Comparison of ENCODE assay signal across 15 cellular contexts in genomic region chr22:26713823-26714449, GRCh38. TPM values are rescaled to one million over a fixed set of nuclear protein-coding genes. Genes with fewer than 3 reads are reported as not detected.
DNase-seq lines count a peak whose midpoint lies in the region; ATAC-seq and TF ChIP-seq lines count a peak whose summit lies in the region.
"Had no signal": no experiment of that assay in that cellular context is flagged by ENCODE, and none has a peak within 500 bp of the region (broad histone marks: within the 10 kb centered on the region; RNA-seq: fewer than 3 reads in every experiment).

No MANE protein-coding gene starts in this region.

- no peak overlapping the region for H3K27ac ChIP-seq in right lobe of liver

- TF ChIP-seq POLR2A in right lobe of liver (IDR thresholded peaks at IDR 0.05) = no peak

- H3K9me3 ChIP-seq in right lobe of liver = no peaks in the 10 kb centered on the region

- 76% methylated on average over 8 of the region's 12 CpGs for WGBS in right lobe of liver (ENCODE audit: insufficient coverage, low coverage, low lambda C conversion rate, missing lambda C conversion rate)

- H3K4me1 ChIP-seq in right lobe of liver = no peaks in the 10 kb centered on the region

- CTCF ChIA-PET in AG04449 (lab: Yijun Ruan, JAX) = interaction anchor here (1.1 to 3.4 kb wide), 5 partner anchors 10 to 43 kb away, joined by 3 to 12 read pairs (median 5); no protein-coding TSS in a partner anchor

- no peak for ATAC-seq in central memory CD8-positive, alpha-beta T cell (replicated peaks; ENCODE audit: extremely low read depth, poor library complexity, severe bottlenecking)
- ATAC-seq in right lobe of liver = peak; percentile 40 to 72 (median 47)
- no peak for ATAC-seq in HG02884 (IDR thresholded peaks at IDR 0.05; ENCODE audit: unreplicated experiment)

- H3K4me1 Mint-ChIP-seq in HFFc6 (ENCODE audit: low read depth) = peaks cover 83% of the 10 kb centered on the region
- peaks cover 43% of the 10 kb centered on the region for H3K4me1 Mint-ChIP-seq in central memory CD8-positive, alpha-beta T cell

- H3K27ac Mint-ChIP-seq in HFFc6 = peak overlapping the region; percentile 93
- H3K27ac Mint-ChIP-seq in central memory CD8-positive, alpha-beta T cell (ENCODE audit: low read depth) = peak overlapping the region; percentile 26
- H3K27ac Mint-ChIP-seq: stimulated activated naive CD8-positive, alpha-beta T cell treated with anti-CD3 and anti-CD28 coated beads, Interleukin-15, Interleukin-2, amounts not matched to agents 100 ng/mL and 50 ng/mL, for 24 hours had no signal

- peak overlapping the region; percentile 77 for H3K4me3 Mint-ChIP-seq in HFFc6
- H3K4me3 Mint-ChIP-seq in central memory CD8-positive, alpha-beta T cell = no peak overlapping the region
- H3K4me3 Mint-ChIP-seq: stimulated activated naive CD8-positive, alpha-beta T cell treated with anti-CD3 and anti-CD28 coated beads, Interleukin-15, Interleukin-2, amounts not matched to agents 100 ng/mL and 50 ng/mL, for 24 hours had no signal

- peaks cover 1% of the 10 kb centered on the region for H3K27me3 Mint-ChIP-seq in HFFc6 (ENCODE audit: insufficient read depth)
- no peaks in the 10 kb centered on the region for H3K27me3 Mint-ChIP-seq in central memory CD8-positive, alpha-beta T cell
- H3K27me3 Mint-ChIP-seq: stimulated activated naive CD8-positive, alpha-beta T cell treated with anti-CD3 and anti-CD28 coated beads, Interleukin-15, Interleukin-2, amounts not matched to agents 100 ng/mL and 50 ng/mL, for 24 hours had no signal

- peaks cover 0 to 5% (median 0%) of the 10 kb centered on the region in 4 donors for H3K36me3 ChIP-seq in right lobe of liver

- no peak for TF ChIP-seq CTCF in AG04449 (IDR thresholded peaks at IDR 0.05; ENCODE audit: insufficient read depth, low read length, missing control alignments)
- TF ChIP-seq CTCF in HFFc6 (IDR thresholded peaks at IDR 0.05) = no peak
- no peak for TF ChIP-seq CTCF in right lobe of liver (IDR thresholded peaks at IDR 0.05)
- no peak for TF ChIP-seq CTCF in GM13977 (IDR thresholded peaks at IDR 0.05; ENCODE audit: extremely low read depth, insufficient read depth, missing control alignments)
- no peak for TF ChIP-seq CTCF in GM13976 (IDR thresholded peaks at IDR 0.05; ENCODE audit: borderline replicate concordance, control extremely low read depth, extremely low read depth, insufficient read depth, missing control alignments)

- no peaks in the 10 kb centered on the region for H3K9me3 Mint-ChIP-seq in HFFc6
- H3K9me3 Mint-ChIP-seq in central memory CD8-positive, alpha-beta T cell = no peaks in the 10 kb centered on the region
- H3K9me3 Mint-ChIP-seq: stimulated activated naive CD8-positive, alpha-beta T cell treated with anti-CD3 and anti-CD28 coated beads, Interleukin-15, Interleukin-2, amounts not matched to agents 100 ng/mL and 50 ng/mL, for 24 hours had no signal

- no peaks in the 10 kb centered on the region for H3K27me3 ChIP-seq in right lobe of liver

- POLR2A ChIA-PET in AG04449 (lab: Yijun Ruan, JAX) = no interaction called here

- H3K4me3 ChIP-seq in AG04449 (ENCODE audit: low read depth, low read length) (peak overlapping the region; percentile 21; the same call in 1 of the 2 replicates), right lobe of liver (no peak overlapping the region)

- intact Hi-C loops in right lobe of liver (cut with DNase I) = no loop called here

- DNase-seq in AG04449 (ENCODE audit: low read depth, low spot score) (peak; percentile 36), HFFc6 (peak; percentile 75), right lobe of liver (no peak), GM13977 (ENCODE audit: low spot score) (no peak), DMS114 treated with DMSO at 0.1 percent for 48 hours (lab: John Stamatoyannopoulos, UW; ENCODE audit: unreplicated experiment) (no peak), GM13976 (ENCODE audit: low spot score) (no peak)
- DNase-seq in central memory CD8-positive, alpha-beta T cell (ENCODE audit: low spot score in 2 of 2) = no peak
- DNase-seq: activated gamma-delta T cell, C1 segment of cervical spinal cord, GF-D8, midbrain, NCI-H1694 treated with DMSO at 0.1 percent for 48 hours, NCI-H69 had no signal

- H3K36me3 Mint-ChIP-seq in HFFc6 (ENCODE audit: low read depth) = peaks cover 11% of the 10 kb centered on the region; the same call in 1 of the 2 replicates
- H3K36me3 Mint-ChIP-seq in central memory CD8-positive, alpha-beta T cell (ENCODE audit: insufficient read depth) = peaks cover 20% of the 10 kb centered on the region

- in situ Hi-C loops in GM13977 (cut with MboI; ENCODE audit: low pct_unique_long_range_greater_than_20kb, low sequenced_read_pairs, unreplicated experiment) = no loop called here
- in situ Hi-C loops in GM13976 (cut with MboI; ENCODE audit: low sequenced_read_pairs, unreplicated experiment) = no loop called here

RNA-seq across cellular contexts. Expression of gene MIAT, which starts 56.5 kb away (rescaled TPM):
- total RNA-seq in HFFc6 (2021; fragmentation: NEBNext Ultra II Directional; extraction: Animal tissue kit (Norgen Biotek cat#: 25700)) = under 1 TPM; 0.55 to 0.89 (median 0.75) TPM
- 1 to 10 TPM in 1 of 6 experiments, under 1 TPM in 5; 0.19 to 3.2 (median 0.47) TPM for total RNA-seq in right lobe of liver

Comparison
In these comparisons a context has a peak if more than half of its experiments do, and no peak if none do; other contexts are left out.
1. DNase-seq: peak in AG04449 (single experiment) and HFFc6 (single experiment); none in central memory CD8-positive, alpha-beta T cell (0 of 2), right lobe of liver (0 of 3), GM13977 (single experiment), DMS114 treated with DMSO at 0.1 percent for 48 hours (single experiment) and GM13976 (single experiment).
2. ATAC-seq: peak in right lobe of liver (4 of 4); none in central memory CD8-positive, alpha-beta T cell (single experiment) and HG02884 (single experiment).